ENCODE assay signal across 15 cellular contexts in genomic region chrX:19798423-19798822, GRCh38.
A peak's percentile ranks its signal among the peaks of the same experiment; 100 is the strongest.
DNase-seq lines count a peak whose midpoint lies in the region; TF ChIP-seq lines count a peak whose summit lies in the region.
"Had no signal": no experiment of that assay in that cellular context is flagged by ENCODE, and none has a peak within 500 bp of the region (broad histone marks: within the 10 kb centered on the region; RNA-seq: fewer than 3 reads in every experiment).

No MANE protein-coding gene starts in this region.

- no peak for TF ChIP-seq CTCF in osteocyte (IDR thresholded peaks at IDR 0.05)

- peak overlapping the region; percentile 91 for H3K4me3 Mint-ChIP-seq in T-helper 1 cell treated with Interleukin-12 subunit alpha and Interleukin-12 subunit beta and Interleukin-4 antibody, amounts not matched to agents 30 μg/mL and 1 μg/mL, for 36 hours
- peak overlapping the region; percentile 90 for H3K4me3 Mint-ChIP-seq in activated naive CD8-positive, alpha-beta T cell
- H3K4me3 Mint-ChIP-seq in osteocyte (ENCODE audit: unreplicated experiment) = no peak overlapping the region
- H3K4me3 Mint-ChIP-seq: CD14-positive monocyte had no signal

- peaks cover 62% of the 10 kb centered on the region for H3K4me1 Mint-ChIP-seq in T-helper 1 cell treated with Interleukin-12 subunit alpha and Interleukin-12 subunit beta and Interleukin-4 antibody, amounts not matched to agents 30 μg/mL and 1 μg/mL, for 36 hours (ENCODE audit: low read depth)
- peaks cover 74% of the 10 kb centered on the region for H3K4me1 Mint-ChIP-seq in activated naive CD8-positive, alpha-beta T cell (ENCODE audit: low read depth)
- peaks cover 9% of the 10 kb centered on the region for H3K4me1 Mint-ChIP-seq in osteocyte (ENCODE audit: unreplicated experiment)

- no peak for DNase-seq in T-helper 1 cell
- peak; percentile 64 for DNase-seq in M059J (ENCODE audit: low read depth)
- peak; percentile 21 for DNase-seq in osteocyte (ENCODE audit: extremely low spot score, unreplicated experiment)
- no peak for DNase-seq in iPS-NIHi11 (ENCODE audit: low spot score)
- no peak for DNase-seq in NCI-H1092 treated with DMSO at 0.1 percent for 48 hours (lab: John Stamatoyannopoulos, UW)
- DNase-seq in globus pallidus (ENCODE audit: low spot score) = no peak
- DNase-seq: adrenal gland, esophagus squamous epithelium, H7, KG1, naive B cell, stomach had no signal

- H3K27me3 Mint-ChIP-seq in T-helper 1 cell treated with Interleukin-12 subunit alpha and Interleukin-12 subunit beta and Interleukin-4 antibody, amounts not matched to agents 30 μg/mL and 1 μg/mL, for 36 hours (ENCODE audit: low read depth) = no peaks in the 10 kb centered on the region
- H3K27me3 Mint-ChIP-seq in activated naive CD8-positive, alpha-beta T cell = no peaks in the 10 kb centered on the region
- no peaks in the 10 kb centered on the region for H3K27me3 Mint-ChIP-seq in osteocyte (ENCODE audit: unreplicated experiment)
- H3K27me3 Mint-ChIP-seq: naive B cell had no signal

- peaks cover 23% of the 10 kb centered on the region for H3K36me3 Mint-ChIP-seq in T-helper 1 cell treated with Interleukin-12 subunit alpha and Interleukin-12 subunit beta and Interleukin-4 antibody, amounts not matched to agents 30 μg/mL and 1 μg/mL, for 36 hours (ENCODE audit: low read depth)
- H3K36me3 Mint-ChIP-seq in activated naive CD8-positive, alpha-beta T cell = no peaks in the 10 kb centered on the region
- no peaks in the 10 kb centered on the region for H3K36me3 Mint-ChIP-seq in osteocyte (ENCODE audit: unreplicated experiment)
- H3K36me3 Mint-ChIP-seq: naive B cell had no signal

- no peaks in the 10 kb centered on the region for H3K9me3 Mint-ChIP-seq in T-helper 1 cell treated with Interleukin-12 subunit alpha and Interleukin-12 subunit beta and Interleukin-4 antibody, amounts not matched to agents 30 μg/mL and 1 μg/mL, for 36 hours
- no peaks in the 10 kb centered on the region for H3K9me3 Mint-ChIP-seq in activated naive CD8-positive, alpha-beta T cell (ENCODE audit: low read depth)
- H3K9me3 Mint-ChIP-seq in osteocyte (ENCODE audit: unreplicated experiment) = peaks cover 10% of the 10 kb centered on the region
- H3K9me3 Mint-ChIP-seq: CD14-positive monocyte had no signal

- H3K27ac Mint-ChIP-seq in T-helper 1 cell treated with Interleukin-12 subunit alpha and Interleukin-12 subunit beta and Interleukin-4 antibody, amounts not matched to agents 30 μg/mL and 1 μg/mL, for 36 hours = peak overlapping the region; percentile 93
- peak overlapping the region; percentile 97 for H3K27ac Mint-ChIP-seq in activated naive CD8-positive, alpha-beta T cell
- no peak overlapping the region for H3K27ac Mint-ChIP-seq in osteocyte (ENCODE audit: unreplicated experiment)

Comparison
In these comparisons a context has a peak if more than half of its experiments do, and no peak if none do; other contexts are left out.
1. DNase-seq: peak in M059J (single experiment) and osteocyte (single experiment); none in T-helper 1 cell (0 of 5), iPS-NIHi11 (single experiment), NCI-H1092 treated with DMSO at 0.1 percent for 48 hours (single experiment) and globus pallidus (single experiment).